Comparison of ENCODE assay signal across 19 cellular contexts in genomic region chr22:44883011-44883421, GRCh38.
"Had no signal": no experiment of that assay in that cellular context is flagged by ENCODE, and none has a peak within 500 bp of the region (broad histone marks: within the 10 kb centered on the region; RNA-seq: fewer than 3 reads in every experiment).

No MANE protein-coding gene starts in this region.

- H3K9me3 Mint-ChIP-seq: activated naive CD4-positive, alpha-beta T cell treated with anti-CD3 and anti-CD28 coated beads for 36 hours; activated T-cell treated with anti-CD3 and anti-CD28 coated beads, Interleukin-2, amount 50 U/mL, for 4 hours; activated T-helper 2 cell treated with anti-CD3 and anti-CD28 coated beads, Interferon-gamma antibody, Interleukin-2, Interleukin-4, amounts not matched to agents 10 μg/mL and 5 μg/mL and 100 μg/mL, durations not matched to agents 14 hours and 24 hours and 36 hours; T-cell; T-helper 2 cell treated with Interferon-gamma antibody and Interleukin-4, amounts not matched to agents 5 μg/mL and 100 μg/mL, for 36 hours had no signal

- H3K9ac ChIP-seq: parathyroid adenoma had no signal

- H3K4me3 ChIP-seq: esophagus muscularis mucosa, gastrocnemius medialis, heart left ventricle, lower lobe of right lung, thyroid gland had no signal

- H2AFZ ChIP-seq: parathyroid adenoma had no signal

- H3K9me3 ChIP-seq: gastrocnemius medialis, lower lobe of right lung, thyroid gland had no signal

- H3K79me2 ChIP-seq: parathyroid adenoma had no signal

- DNase-seq: activated CD4-positive, alpha-beta T cell treated with anti-CD3 and anti-CD28 coated beads for 1 hour; activated naive CD4-positive, alpha-beta T cell treated with anti-CD3 and anti-CD28 coated beads for 36 hours; activated T-cell treated with anti-CD3 and anti-CD28 coated beads, Interleukin-2, amount 50 U/mL, for 4 hours; dermis blood vessel endothelial cell; effector memory CD4-positive, alpha-beta T cell; gastrocnemius medialis; heart left ventricle; lower lobe of right lung; mesendoderm; naive B cell; nucleus accumbens; stimulated activated CD4-positive, alpha-beta T cell treated with anti-CD3 and anti-CD28 coated beads, Interleukin-4, amount 100 ng/mL, for 24 hours; stimulated activated naive CD8-positive, alpha-beta T cell treated with anti-CD3 and anti-CD28 coated beads, Interleukin-15, Interleukin-2, amounts not matched to agents 100 U/mL and 50 U/mL, for 24 hours; T-cell; thyroid gland had no signal

- H3K27me3 ChIP-seq: esophagus muscularis mucosa, gastrocnemius medialis, heart left ventricle, thyroid gland had no signal

- H3K4me3 Mint-ChIP-seq: activated naive CD4-positive, alpha-beta T cell treated with anti-CD3 and anti-CD28 coated beads for 36 hours; activated T-cell treated with anti-CD3 and anti-CD28 coated beads, Interleukin-2, amount 50 U/mL, for 4 hours; naive B cell; T-cell; T-helper 2 cell treated with Interferon-gamma antibody and Interleukin-4, amounts not matched to agents 5 μg/mL and 100 μg/mL, for 36 hours had no signal

- H3K4me1 ChIP-seq: esophagus muscularis mucosa, gastrocnemius medialis, heart left ventricle, lower lobe of right lung, parathyroid adenoma, thyroid gland had no signal

- H3K36me3 Mint-ChIP-seq: naive B cell, T-cell had no signal

- H3K27ac ChIP-seq: esophagus muscularis mucosa, gastrocnemius medialis, heart left ventricle, lower lobe of right lung, parathyroid adenoma, thyroid gland had no signal

- H3K4me1 Mint-ChIP-seq: naive B cell, T-cell had no signal

- H3K27ac Mint-ChIP-seq: activated naive CD4-positive, alpha-beta T cell treated with anti-CD3 and anti-CD28 coated beads for 36 hours; activated T-helper 2 cell treated with anti-CD3 and anti-CD28 coated beads, Interferon-gamma antibody, Interleukin-2, Interleukin-4, amounts not matched to agents 10 μg/mL and 5 μg/mL and 100 μg/mL, durations not matched to agents 14 hours and 24 hours and 36 hours; naive B cell; T-cell; T-helper 2 cell treated with Interferon-gamma antibody and Interleukin-4, amounts not matched to agents 5 μg/mL and 100 μg/mL, for 36 hours had no signal

- H3K27me3 Mint-ChIP-seq: naive B cell had no signal

- H3K36me3 ChIP-seq: gastrocnemius medialis, heart left ventricle, lower lobe of right lung, thyroid gland had no signal
